Comparison of ENCODE assay signal across 7 cellular contexts in genomic region chr6:170609225-170609624, GRCh38. TPM values are rescaled to one million over a fixed set of nuclear protein-coding genes. Genes with fewer than 3 reads are reported as not detected.
DNase-seq lines count a peak whose midpoint lies in the region; ATAC-seq and TF ChIP-seq lines count a peak whose summit lies in the region.
"Not testable (repeated sequence)": the region's sequence is repeated elsewhere in the genome, so short reads cannot be mapped to it uniquely, and the experiment has no call there.

No MANE protein-coding gene starts in this region.

- H3K4me3 Mint-ChIP-seq in GM23338, HFFc6, endodermal cell, neural progenitor cell: not testable (repeated sequence)

- H3K4me3 ChIP-seq in GM23338; WERI-Rb-1 (ENCODE audit: low read depth, low read length); endodermal cell (ENCODE audit: low read length); neural progenitor cell: not testable (repeated sequence)

- H3K27me3 ChIP-seq in GM23338 (ENCODE audit: insufficient read depth); WERI-Rb-1 (ENCODE audit: insufficient read depth, low read depth, severe bottlenecking); endodermal cell (ENCODE audit: control insufficient read depth, insufficient read depth, low read length, poor library complexity, severe bottlenecking): not testable (repeated sequence)
- peaks cover 28% of the 10 kb centered on the region for H3K27me3 ChIP-seq in neural progenitor cell

- WGBS in endodermal cell (ENCODE audit: insufficient coverage in 1 of 2, insufficient read length in 1 of 2), 2 experiments, result 55 to 90% methylated on average over 3 to 7 of the region's 8 CpGs

- TF ChIP-seq CTCF in GM23338 (conservative IDR thresholded peaks at IDR 0.05; ENCODE audit: low read depth in 2 of 2) (peak; percentile 43 to 48; a peak in 3 of 4 replicates), HFFc6 (IDR thresholded peaks at IDR 0.05) (peak; percentile 8; the same call in 1 of the 2 replicates), WERI-Rb-1 (IDR thresholded peaks at IDR 0.05; ENCODE audit: low read depth, low read length) (0 out of 2 replicates have a peak, but pooled peaks have one; percentile 27), endodermal cell (conservative IDR thresholded peaks at IDR 0.05) (peak; percentile 50), neural progenitor cell (IDR thresholded peaks at IDR 0.05) (peak; percentile 28)

- not testable (repeated sequence) for H3K36me3 ChIP-seq in GM23338 (ENCODE audit: insufficient read depth); WERI-Rb-1; endodermal cell (ENCODE audit: control insufficient read depth, insufficient read depth, low read length); neural progenitor cell

- H3K9me3 Mint-ChIP-seq in GM23338, HFFc6, endodermal cell, neural progenitor cell: not testable (repeated sequence)

- H3K27ac ChIP-seq in GM23338 (ENCODE audit: low read depth); WERI-Rb-1; endodermal cell (ENCODE audit: low read depth, low read length); neural progenitor cell: not testable (repeated sequence)

- H3K27ac Mint-ChIP-seq in GM23338, HFFc6, endodermal cell, neural progenitor cell: not testable (repeated sequence)

- peak; percentile 86 for ATAC-seq in GM23338

- not testable (repeated sequence) for H3K9me3 ChIP-seq in WERI-Rb-1 (ENCODE audit: severe bottlenecking); endodermal cell (ENCODE audit: control insufficient read depth, low read length); neural progenitor cell (ENCODE audit: low read depth)

- not testable (repeated sequence) for H3K9me2 ChIP-seq in GM23338 (ENCODE audit: insufficient read depth)

- not testable (repeated sequence) for H3K4me2 ChIP-seq in GM23338, neural progenitor cell

- H4K20me1 ChIP-seq in GM23338 (replicated peaks; ENCODE audit: insufficient read depth); neural progenitor cell (ENCODE audit: low read depth): not testable (repeated sequence)

- H3K9ac ChIP-seq in endodermal cell (ENCODE audit: extremely low read depth, low read length, poor library complexity, severe bottlenecking); neural progenitor cell: not testable (repeated sequence)

- H3K36me3 Mint-ChIP-seq in GM23338 (ENCODE audit: low read depth); HFFc6 (ENCODE audit: low read depth); endodermal cell (ENCODE audit: low read depth); neural progenitor cell: not testable (repeated sequence)

- H3K4me1 ChIP-seq in GM23338 (ENCODE audit: insufficient read depth), result peaks cover 19% of the 10 kb centered on the region; the same call in 1 of the 2 replicates
- not testable (repeated sequence) for H3K4me1 ChIP-seq in endodermal cell (ENCODE audit: control insufficient read depth, insufficient read depth, low read length); neural progenitor cell

- H3F3A ChIP-seq in GM23338 (replicated peaks; ENCODE audit: low read depth); neural progenitor cell (ENCODE audit: low read depth): not testable (repeated sequence)

- H3K79me2 ChIP-seq in GM23338 (replicated peaks; ENCODE audit: insufficient read depth); neural progenitor cell (ENCODE audit: low read depth): not testable (repeated sequence)

- DNase-seq in DMS 273 (lab: John Stamatoyannopoulos, UW; ENCODE audit: unreplicated experiment), result peak; percentile 25
- peak; percentile 62 for DNase-seq in GM23338 (ENCODE audit: low spot score)
- DNase-seq in HFFc6; WERI-Rb-1; neural progenitor cell (ENCODE audit: low spot score): not testable (repeated sequence)
- DNase-seq in OCI-M1 (lab: John Stamatoyannopoulos, UW), result peak; percentile 25
- DNase-seq in endodermal cell, result peak; percentile 63

- H3K27me3 Mint-ChIP-seq in GM23338 (ENCODE audit: insufficient read depth, low read depth, poor library complexity); HFFc6 (ENCODE audit: insufficient read depth): not testable (repeated sequence)
- H3K27me3 Mint-ChIP-seq in endodermal cell (ENCODE audit: insufficient read depth), result peaks cover 17% of the 10 kb centered on the region
- peaks cover 14% of the 10 kb centered on the region for H3K27me3 Mint-ChIP-seq in neural progenitor cell (ENCODE audit: insufficient read depth, low read depth)

- H3K4me1 Mint-ChIP-seq in GM23338, result peaks cover 17% of the 10 kb centered on the region
- H3K4me1 Mint-ChIP-seq in HFFc6 (ENCODE audit: low read depth); endodermal cell; neural progenitor cell: not testable (repeated sequence)

- H2AFZ ChIP-seq in GM23338; neural progenitor cell (replicated peaks): not testable (repeated sequence)

RNA-seq across cellular contexts. Expression of gene PDCD2, which starts 24.8 kb away (rescaled TPM):
- total RNA-seq in GM23338 (2014; rRNA removed; shearing (Covaris generic)), result 181 and 183 TPM in 2 replicates
- polyA plus RNA-seq in GM23338 (2016; fragmentation: Nextera tagmentation; extraction: Ambion mirVana), result 136 and 145 TPM in 2 replicates
- 10 to 100 TPM; 62.3 to 73.7 (median 69.0) TPM for total RNA-seq in HFFc6 (2021; fragmentation: NEBNext Ultra II Directional; extraction: Animal tissue kit (Norgen Biotek cat#: 25700))
- total RNA-seq in endodermal cell, result 10 to 100 TPM; 72.2 to 72.7 TPM
- polyA plus RNA-seq in endodermal cell (2013, experiment 1 of 2), result 91.4 TPM
- 75.9 TPM for polyA plus RNA-seq in endodermal cell (2013, experiment 2 of 2)
- total RNA-seq in neural progenitor cell (ENCODE audit: low replicate concordance), result 95.9 and 96.4 TPM in 2 replicates

RNA-seq across cellular contexts. Expression of gene TBP, which starts 55.1 kb away (rescaled TPM):
- total RNA-seq in GM23338 (2014; rRNA removed; shearing (Covaris generic)), result 26.3 and 30.3 TPM in 2 replicates
- 36.5 and 38.0 TPM in 2 replicates for polyA plus RNA-seq in GM23338 (2016; fragmentation: Nextera tagmentation; extraction: Ambion mirVana)
- 10 to 100 TPM; 12.6 to 16.3 (median 14.8) TPM for total RNA-seq in HFFc6 (2021; fragmentation: NEBNext Ultra II Directional; extraction: Animal tissue kit (Norgen Biotek cat#: 25700))
- 10 to 100 TPM; 21.6 to 28.0 TPM for total RNA-seq in endodermal cell
- polyA plus RNA-seq in endodermal cell (2013, experiment 1 of 2), result 23.6 TPM
- 18.7 TPM for polyA plus RNA-seq in endodermal cell (2013, experiment 2 of 2)
- 23.0 and 27.1 TPM in 2 replicates for total RNA-seq in neural progenitor cell (ENCODE audit: low replicate concordance)

RNA-seq across cellular contexts. Expression of gene PSMB1, which starts 56.1 kb away (rescaled TPM):
- 357 and 388 TPM in 2 replicates for total RNA-seq in GM23338 (2014; rRNA removed; shearing (Covaris generic))
- polyA plus RNA-seq in GM23338 (2016; fragmentation: Nextera tagmentation; extraction: Ambion mirVana), result 509 and 576 TPM in 2 replicates
- total RNA-seq in HFFc6 (2021; fragmentation: NEBNext Ultra II Directional; extraction: Animal tissue kit (Norgen Biotek cat#: 25700)), result 100 to 1,000 TPM; 227 to 265 (median 252) TPM
- 100 to 1,000 TPM; 239 to 243 TPM for total RNA-seq in endodermal cell
- 230 TPM for polyA plus RNA-seq in endodermal cell (2013, experiment 1 of 2)
- 223 TPM for polyA plus RNA-seq in endodermal cell (2013, experiment 2 of 2)
- total RNA-seq in neural progenitor cell (ENCODE audit: low replicate concordance), result 300 and 420 TPM in 2 replicates
